ENCODE assay signal across 15 cellular contexts in genomic region chr12:69903548-69903947, GRCh38.
"Had no signal": no experiment of that assay in that cellular context is flagged by ENCODE, and none has a peak within 500 bp of the region (broad histone marks: within the 10 kb centered on the region; RNA-seq: fewer than 3 reads in every experiment).

No MANE protein-coding gene starts in this region.

- H3K4me3 ChIP-seq: body of pancreas, colonic mucosa, transverse colon, vagina had no signal

- H3K4me1 ChIP-seq: body of pancreas, colonic mucosa had no signal

- H3K27ac ChIP-seq: body of pancreas, colonic mucosa, transverse colon, vagina had no signal

- H3K9me3 ChIP-seq: body of pancreas, colonic mucosa, transverse colon, vagina had no signal

- H3K27me3 ChIP-seq: body of pancreas, colonic mucosa, transverse colon, vagina had no signal

- ATAC-seq: activated CD8-positive, alpha-beta T cell treated with anti-CD3 and anti-CD28 coated beads, Interleukin-2, amount 10 ng/mL, durations not matched to agents 7 days and 5 days; body of pancreas; left lobe of liver had no signal

- H3K36me3 ChIP-seq: colonic mucosa, transverse colon, vagina had no signal

- DNase-seq: activated B cell treated with CpG ODN at 0.5 μM for 24 hours; activated CD4-positive, alpha-beta T cell treated with anti-CD3 and anti-CD28 coated beads for 48 hours; activated CD8-positive, alpha-beta T cell treated with anti-CD3 and anti-CD28 coated beads, Interleukin-2, amount 10 ng/mL, durations not matched to agents 7 days and 5 days; activated naive CD4-positive, alpha-beta T cell treated with Interleukin-2 at 50 U/mL for 16 hours; activated naive CD8-positive, alpha-beta T cell treated with anti-CD3 and anti-CD28 coated beads, Interleukin-2, amount 10 ng/mL, durations not matched to agents 7 days and 5 days; activated T-cell treated with anti-CD3 and anti-CD28 coated beads, Interleukin-2, amount 50 U/mL, for 24 hours; amygdala; body of pancreas; colonic mucosa; foreskin melanocyte; hypothalamus; islet precursor cell; transverse colon had no signal
